Comparison of ENCODE assay signal across 11 cellular contexts in the genomic region with DNA sequence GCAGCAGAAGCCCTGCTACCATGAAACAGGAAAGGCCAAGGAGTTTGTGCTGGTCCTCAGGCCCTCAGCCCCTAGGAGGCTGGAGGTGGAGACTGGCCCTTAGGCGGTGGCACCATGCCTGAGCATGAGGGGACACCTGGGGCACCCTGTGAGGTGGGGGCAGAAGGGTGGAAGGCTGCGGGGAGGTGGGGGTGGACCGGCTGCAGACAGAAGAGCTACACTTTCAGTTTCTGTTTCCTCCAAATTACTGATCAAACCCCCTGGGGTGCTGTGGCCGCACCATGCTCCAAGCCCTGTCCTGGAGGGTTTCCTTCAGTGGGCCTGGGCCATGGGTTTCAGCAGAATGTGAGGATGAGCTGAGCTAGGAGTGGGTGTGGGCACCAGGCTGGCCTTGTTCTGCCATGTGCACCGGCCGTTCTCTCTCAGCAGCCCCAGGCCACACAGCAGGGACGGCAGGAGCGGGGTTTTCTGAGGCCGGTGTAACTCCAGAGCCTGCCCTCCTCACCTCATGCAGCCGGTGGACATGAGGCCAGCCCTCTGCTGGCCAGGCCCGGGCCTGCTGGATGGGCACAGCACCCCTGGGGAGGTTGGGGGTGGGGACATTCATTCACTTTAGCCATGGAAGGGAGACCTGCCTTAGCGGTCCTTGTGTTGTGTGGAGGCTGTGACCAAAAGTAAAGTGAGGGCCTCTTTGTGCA. TPM values are rescaled to one million over a fixed set of nuclear protein-coding genes. Genes with fewer than 3 reads are reported as not detected.
DNase-seq lines count a peak whose midpoint lies in the region; ATAC-seq, FAIRE-seq and TF ChIP-seq lines count a peak whose summit lies in the region.
"Had no signal": no experiment of that assay in that cellular context is flagged by ENCODE, and none has a peak within 500 bp of the region (broad histone marks: within the 10 kb centered on the region; RNA-seq: fewer than 3 reads in every experiment).

No MANE protein-coding gene starts in this region.

- BruUV-seq in GM12878 (replicated peaks; lab: Mats Ljungman, UMichigan): no TSS peak

- CTCF ChIA-PET in GM12878 (lab: Yijun Ruan, JAX): interaction anchor here (0.9 to 1.3 kb wide), 2 partner anchors 9 to 516 kb away, joined by 3 to 4 read pairs; no protein-coding TSS in a partner anchor

- TF ChIP-seq POLR2A in GM12878 (IDR thresholded peaks at IDR 0.05; ENCODE audit: low read depth, low read length): no peak
- TF ChIP-seq POLR2A in adrenal gland (IDR thresholded peaks at IDR 0.05): no peak

- H3K27me3 Mint-ChIP-seq in CD14-positive monocyte (ENCODE audit: low read depth in 3 of 3): peaks cover 5 to 11% (median 7%) of the 10 kb centered on the region in 3 donors

- H3K9ac ChIP-seq in GM12878 (ENCODE audit: control insufficient read depth, insufficient read depth, low read length): no peak overlapping the region

- intact Hi-C loops in GM12878 (cut with micrococcal nuclease; ENCODE audit: unreplicated experiment) (loop anchor here (10.0 kb wide), 1 partner anchor 518 kb away; no protein-coding TSS in a partner anchor), ascending aorta (cut with DNase I) (no loop called here), adrenal gland (cut with DNase I) (loop anchor here in 1 of 2 donors (10.0 kb wide), 3 partner anchors 178 to 328 kb away; no protein-coding TSS in a partner anchor), CD14-positive monocyte (cut with micrococcal nuclease) (loop anchor here in 1 of 2 donors (10.0 kb wide), 1 partner anchor 648 kb away; no protein-coding TSS in a partner anchor)

- FAIRE-seq in GM18507 (lab: Jason Lieb, UNC): no peak
- no peak for FAIRE-seq in GM12878 (lab: Jason Lieb, UNC)

- in situ Hi-C loops in GM12878 (cut with MboI): loop anchor here (10.0 to 25.0 kb wide), 2 partner anchors 981 to 1222 kb away; no protein-coding TSS in a partner anchor

- peaks cover 10% of the 10 kb centered on the region for H3K4me1 ChIP-seq in GM12878 (ENCODE audit: control insufficient read depth, insufficient read depth, low read length)
- H3K4me1 ChIP-seq in ascending aorta: no peaks in the 10 kb centered on the region
- no peaks in the 10 kb centered on the region for H3K4me1 ChIP-seq in adrenal gland (replicated peaks in 1 of 2)

- POLR2A ChIA-PET in GM12878 (lab: Charles Lee): interaction anchor here (1.1 kb wide), 1 partner anchor 336 kb away, joined by 3 read pairs; a partner anchor contains a TSS

- TF ChIP-seq EP300 in GM12878 (IDR thresholded peaks at IDR 0.05; ENCODE audit: borderline replicate concordance in 1 of 2, control insufficient read depth in 1 of 2, low read depth in 2 of 2, low read length in 2 of 2): no peak

- H3K27ac Mint-ChIP-seq in CD14-positive monocyte: peak overlapping the region in 1 of 7 donors; percentile 57

- no peak for TF ChIP-seq CTCF in GM12878 (IDR thresholded peaks at IDR 0.05 in 2 of 3, conservative IDR thresholded peaks at IDR 0.05 in 1 of 3; ENCODE audit: control insufficient read depth in 2 of 3, extremely low read depth in 1 of 3, insufficient read depth in 1 of 3, low read depth in 3 of 3, low read length in 3 of 3)
- TF ChIP-seq CTCF in ascending aorta (IDR thresholded peaks at IDR 0.05): no peak
- TF ChIP-seq CTCF in adrenal gland (IDR thresholded peaks at IDR 0.05): no peak
- no peak for TF ChIP-seq CTCF in CD14-positive monocyte (IDR thresholded peaks at IDR 0.05)

- no peaks in the 10 kb centered on the region for H3K36me3 Mint-ChIP-seq in CD14-positive monocyte

- no peaks in the 10 kb centered on the region for H3K9me3 ChIP-seq in GM12878 (replicated peaks; ENCODE audit: control insufficient read depth, insufficient read depth, low read length)
- H3K9me3 ChIP-seq in ascending aorta: no peaks in the 10 kb centered on the region
- H3K9me3 ChIP-seq in adrenal gland (replicated peaks in 1 of 3): no peaks in the 10 kb centered on the region

- H3K4me2 ChIP-seq in GM12878 (ENCODE audit: control insufficient read depth, insufficient read depth): peak overlapping the region; percentile 44

- H3K4me1 Mint-ChIP-seq in CD14-positive monocyte: peaks cover 6% of the 10 kb centered on the region

- no peaks in the 10 kb centered on the region for H3K9me3 Mint-ChIP-seq in CD14-positive monocyte

- peak overlapping the region; percentile 81 for H2AFZ ChIP-seq in GM12878 (ENCODE audit: control insufficient read depth, low read depth, low read length)

- ATAC-seq in HG03342 (IDR thresholded peaks at IDR 0.05; ENCODE audit: unreplicated experiment) (peak; percentile 46), GM12878 (peak; percentile 16)

- TF ChIP-seq RAD21 in GM12878 (IDR thresholded peaks at IDR 0.05; ENCODE audit: insufficient read depth, low read depth, low read length): no peak

- H3K4me3 Mint-ChIP-seq in CD14-positive monocyte: no peak overlapping the region

- H3K36me3 ChIP-seq in GM12878 (ENCODE audit: control insufficient read depth in 2 of 2, insufficient read depth in 2 of 2, low read length in 1 of 2): no peaks in the 10 kb centered on the region
- H3K36me3 ChIP-seq in ascending aorta: no peaks in the 10 kb centered on the region
- no peaks in the 10 kb centered on the region for H3K36me3 ChIP-seq in adrenal gland (replicated peaks in 1 of 2)

- WGBS in GM12878 (ENCODE audit: insufficient coverage, insufficient replicate concordance, low lambda C conversion rate, missing lambda C conversion rate): 55% methylated on average over 12 of the region's 12 CpGs
- 71 to 82% (median 81%) methylated on average over 4 to 12 of the region's 12 CpGs for WGBS in adrenal gland, 4 donors

- H3K79me2 ChIP-seq in GM12878 (ENCODE audit: control insufficient read depth, insufficient read depth, low read length): no peaks in the 10 kb centered on the region

- H3K27me3 ChIP-seq in GM12878 (replicated peaks in 1 of 2; ENCODE audit: control insufficient read depth in 2 of 2, insufficient read depth in 2 of 2, low read length in 1 of 2) (no peaks in the 10 kb centered on the region), ascending aorta (no peaks in the 10 kb centered on the region), adrenal gland (no peaks in the 10 kb centered on the region)

- H3K4me3 ChIP-seq in GM12878: peak overlapping the region; percentile 22; the same call in 1 of the 2 replicates
- H3K4me3 ChIP-seq in ascending aorta: no peak overlapping the region
- no peak overlapping the region for H3K4me3 ChIP-seq in adrenal gland

- H3K27ac ChIP-seq in GM12878 (ENCODE audit: control insufficient read depth, insufficient read depth) (no peak overlapping the region), ascending aorta (no peak overlapping the region), adrenal gland (no peak overlapping the region)

- SMC1A ChIA-PET in GM12878 (lab: Charles Lee; ENCODE audit: uncharacterized antibody, unreplicated experiment): no interaction called here

- H4K20me1 ChIP-seq in GM12878 (ENCODE audit: control insufficient read depth, insufficient read depth): no peaks in the 10 kb centered on the region

- DNase-seq in AG08396 (ENCODE audit: low spot score): peak; percentile 34
- DNase-seq in GM18507 (ENCODE audit: extremely low spot score, insufficient read length, low read depth): peak; percentile 14
- DNase-seq in GM12878 (ENCODE audit: low read depth, low spot score): no peak
- no peak for DNase-seq in ascending aorta (ENCODE audit: low spot score in 2 of 2)
- DNase-seq in HT-29 (ENCODE audit: low spot score): no peak
- no peak for DNase-seq in adrenal gland
- no peak for DNase-seq in CD14-positive monocyte (ENCODE audit: low spot score)
- DNase-seq: KG1; stimulated activated naive CD4-positive, alpha-beta T cell treated with Interleukin-2 at 50 U/mL for 16 hours had no signal

- RAD21 ChIA-PET in GM12878 (lab: Charles Lee; ENCODE audit: unreplicated experiment): no interaction called here

RNA-seq across cellular contexts. Expression of a gene that starts 51.5 kb away (rescaled TPM):
- total RNA-seq in GM12878 (2013; cell fraction: nucleolus; rRNA removed): 59.8 and 65.8 TPM in 2 replicates
- total RNA-seq in GM12878 (2014; rRNA removed) (26.4 and 31.9 TPM in 2 replicates), GM12878 (2014; rRNA removed; fragmentation: Illumina TruSeq; extraction: Trizol) (18.2 and 19.9 TPM in 2 replicates), GM12878 (2021) (24.9 and 25.0 TPM in 2 replicates), ascending aorta (61.7 TPM), adrenal gland (100 to 1,000 TPM in 3 of 8 donors, 10 to 100 TPM in 5; 75.1 to 146 (median 96.0) TPM)
- 15.4 TPM for polyA plus RNA-seq in GM12878 (2011; ENCODE audit: low read depth)
- polyA plus RNA-seq in GM12878 (2011; rRNA removed) (55.6 and 60.3 TPM in 2 replicates), GM12878 (2014; fragmentation: Illumina TruSeq; extraction: Trizol) (22.7 and 26.1 TPM in 2 replicates), GM12878 (2014; fragmentation: Nextera tagmentation; extraction: Ambion mirVana) (10 to 100 TPM; 12.3 to 16.4 TPM), GM12878 (2014; rRNA removed) (26.8 and 27.5 TPM in 2 replicates), GM12878 (2016; fragmentation: Nextera tagmentation; extraction: Ambion mirVana) (10 to 100 TPM; 33.2 to 34.9 TPM), adrenal gland (100 to 1,000 TPM in 1 of 3 donors, 10 to 100 TPM in 2; 16.1 to 181 (median 23.1) TPM), CD14-positive monocyte (100 to 1,000 TPM; 146 to 172 TPM)
- 53.1 and 58.9 TPM in 2 replicates for polyA plus RNA-seq in GM12878 (2011; cell fraction: cytosol; rRNA removed)
- 26.3 and 38.6 TPM in 2 replicates for polyA plus RNA-seq in GM12878 (2011; cell fraction: nucleus; rRNA removed)
- 19.4 and 24.8 TPM in 2 replicates for polyA plus RNA-seq in GM12878 (2012)
- polyA minus RNA-seq in GM12878 (2011; rRNA and poly(A)+ RNA removed): 55.1 and 89.8 TPM in 2 replicates
- 21.6 and 24.7 TPM in 2 replicates for polyA minus RNA-seq in GM12878 (2011; cell fraction: cytosol; rRNA and poly(A)+ RNA removed)
- polyA minus RNA-seq in GM12878 (2011; cell fraction: nucleus; rRNA and poly(A)+ RNA removed): 15.0 and 25.9 TPM in 2 replicates
- total RNA-seq in HT-29 (2014; rRNA removed; shearing (Covaris generic)): 85.1 and 93.9 TPM in 2 replicates

RNA-seq across cellular contexts. Expression of a gene that starts 52.7 kb away (rescaled TPM):
- not detected in 2 replicates for total RNA-seq in GM12878 (2013; cell fraction: nucleolus; rRNA removed)
- total RNA-seq in GM12878 (2014; rRNA removed) (0.06 TPM in 1 of 2 replicates, not detected in the other), GM12878 (2014; rRNA removed; fragmentation: Illumina TruSeq; extraction: Trizol) (0.14 and 0.18 TPM in 2 replicates), GM12878 (2021) (0.29 and 0.33 TPM in 2 replicates), ascending aorta (not detected), adrenal gland (under 1 TPM in 3 of 8 donors, not detected in 5; 0.11 to 0.15 (median 0.14) TPM)
- not detected for polyA plus RNA-seq in GM12878 (2011; ENCODE audit: low read depth)
- polyA plus RNA-seq in GM12878 (2011; rRNA removed) (0.07 TPM in 1 of 2 replicates, not detected in the other), GM12878 (2014; fragmentation: Illumina TruSeq; extraction: Trizol) (0.12 TPM in 1 of 2 replicates, not detected in the other), GM12878 (2014; fragmentation: Nextera tagmentation; extraction: Ambion mirVana) (under 1 TPM; 0.02 to 0.04 TPM), GM12878 (2014; rRNA removed) (not detected in 2 replicates), GM12878 (2016; fragmentation: Nextera tagmentation; extraction: Ambion mirVana) (1 to 10 TPM in 1 of 2 experiments, under 1 TPM in 1; 0.86 to 1.2 TPM), adrenal gland (under 1 TPM in 1 of 3 donors, not detected in 2; 0.04 TPM), CD14-positive monocyte (under 1 TPM; 0.10 to 0.18 TPM)
- polyA plus RNA-seq in GM12878 (2011; cell fraction: cytosol; rRNA removed): not detected in 2 replicates
- polyA plus RNA-seq in GM12878 (2011; cell fraction: nucleus; rRNA removed): 0.13 and 0.15 TPM in 2 replicates
- polyA plus RNA-seq in GM12878 (2012): 0.06 TPM in 1 of 2 replicates, not detected in the other
- polyA minus RNA-seq in GM12878 (2011; rRNA and poly(A)+ RNA removed): 0.15 TPM in 1 of 2 replicates, not detected in the other
- 0.21 TPM in 1 of 2 replicates, not detected in the other for polyA minus RNA-seq in GM12878 (2011; cell fraction: cytosol; rRNA and poly(A)+ RNA removed)
- 0.36 and 0.77 TPM in 2 replicates for polyA minus RNA-seq in GM12878 (2011; cell fraction: nucleus; rRNA and poly(A)+ RNA removed)
- total RNA-seq in HT-29 (2014; rRNA removed; shearing (Covaris generic)): 0.18 and 0.20 TPM in 2 replicates
- total RNA-seq: lower leg skin had no signal

Comparison
In these comparisons a context has a peak if more than half of its experiments do, and no peak if none do; other contexts are left out.
1. DNase-seq: peak in AG08396 (single experiment) and GM18507 (single experiment); none in GM12878 (single experiment), ascending aorta (0 of 2), HT-29 (single experiment), adrenal gland (0 of 7) and CD14-positive monocyte (single experiment).